Comparison of ENCODE assay signal across 12 cellular contexts in genomic region chr9:110148868-110149267, GRCh38. TPM values are rescaled to one million over a fixed set of nuclear protein-coding genes. Genes with fewer than 3 reads are reported as not detected.
DNase-seq lines count a peak whose midpoint lies in the region; ATAC-seq and TF ChIP-seq lines count a peak whose summit lies in the region.
"Had no signal": no experiment of that assay in that cellular context is flagged by ENCODE, and none has a peak within 500 bp of the region (broad histone marks: within the 10 kb centered on the region; RNA-seq: fewer than 3 reads in every experiment).

No MANE protein-coding gene starts in this region.

- peak overlapping the region; percentile 36 to 95 (median 87) for H3K27ac Mint-ChIP-seq in naive thymus-derived CD4-positive, alpha-beta T cell

- intact Hi-C loops in naive thymus-derived CD4-positive, alpha-beta T cell (cut with micrococcal nuclease), result loop anchor here in 1 of 2 donors (1.0 to 5.0 kb wide), 5 partner anchors 14 to 1217 kb away; partner anchors contain the start of genes ABITRAM and ELP1
- intact Hi-C loops in aorta (cut with DNase I), result no loop called here

- no peaks in the 10 kb centered on the region for H3K27me3 Mint-ChIP-seq in naive thymus-derived CD4-positive, alpha-beta T cell

- no peaks in the 10 kb centered on the region for H3K27me3 ChIP-seq in naive thymus-derived CD4-positive, alpha-beta T cell (ENCODE audit: control insufficient read depth in 2 of 2, insufficient read depth in 2 of 2, low read length in 2 of 2)
- H3K27me3 ChIP-seq in aorta (ENCODE audit: control insufficient read depth in 1 of 2, insufficient read depth in 2 of 2, low read length in 1 of 2), result no peaks in the 10 kb centered on the region
- H3K27me3 ChIP-seq: foreskin keratinocyte had no signal

- H3K9me3 Mint-ChIP-seq in naive thymus-derived CD4-positive, alpha-beta T cell, result peaks cover 0 to 8% (median 0%) of the 10 kb centered on the region in 11 donors

- ATAC-seq in HG02571 (IDR thresholded peaks at IDR 0.05; ENCODE audit: unreplicated experiment) (peak; percentile 3), aorta (ENCODE audit: low FRiP score) (no peak)
- no peak for ATAC-seq in naive thymus-derived CD4-positive, alpha-beta T cell
- ATAC-seq: foreskin keratinocyte had no signal

- TF ChIP-seq CTCF in AG09319 (IDR thresholded peaks at IDR 0.05; ENCODE audit: low read depth, low read length) (no peak), cardiac fibroblast (IDR thresholded peaks at IDR 0.05; ENCODE audit: low read depth, low read length) (no peak), GM20000 (IDR thresholded peaks at IDR 0.05; ENCODE audit: extremely low read depth, missing control alignments) (no peak)

- DNase-seq in AG09319 (ENCODE audit: extremely low read depth, low read depth) (peak; percentile 30), cardiac fibroblast (ENCODE audit: low read depth in 2 of 2) (peak; percentile 51 to 76), aorta (no peak), NCI-H2171 (lab: John Stamatoyannopoulos, UW) (no peak), GM20000 (ENCODE audit: low spot score) (no peak), hippocampal formation (lab: John Stamatoyannopoulos, UW) (no peak)
- no peak for DNase-seq in naive thymus-derived CD4-positive, alpha-beta T cell
- DNase-seq: activated gamma-delta T cell, foreskin keratinocyte, NCI-H1417 had no signal

- peaks cover 38 to 92% (median 55%) of the 10 kb centered on the region in 7 donors for H3K4me1 Mint-ChIP-seq in naive thymus-derived CD4-positive, alpha-beta T cell

- CTCF ChIA-PET in naive thymus-derived CD4-positive, alpha-beta T cell (lab: Charles Lee), result interaction anchor here (0.6 to 1.0 kb wide), 2 partner anchors 91 to 245 kb away, joined by 3 to 5 read pairs; no protein-coding TSS in a partner anchor

- H3K4me3 Mint-ChIP-seq in naive thymus-derived CD4-positive, alpha-beta T cell, result peak overlapping the region; percentile 31 to 94 (median 88)
- H3K4me3 Mint-ChIP-seq: nephron had no signal

- no peak overlapping the region for H3K4me3 ChIP-seq in cardiac fibroblast (replicated peaks in 1 of 2; ENCODE audit: low read depth in 2 of 2, low read length in 2 of 2)
- H3K4me3 ChIP-seq in naive thymus-derived CD4-positive, alpha-beta T cell (ENCODE audit: low read length), result peak overlapping the region; percentile 51
- H3K4me3 ChIP-seq in aorta (ENCODE audit: low read length in 2 of 2), result no peak overlapping the region

- peaks cover 0 to 37% (median 4%) of the 10 kb centered on the region in 5 donors for H3K36me3 Mint-ChIP-seq in naive thymus-derived CD4-positive, alpha-beta T cell

- H3K4me1 ChIP-seq in naive thymus-derived CD4-positive, alpha-beta T cell (ENCODE audit: control insufficient read depth in 2 of 2, insufficient read depth in 2 of 2, low read length in 2 of 2), result peaks cover 4 to 23% of the 10 kb centered on the region in 2 donors
- peaks cover 8 to 12% of the 10 kb centered on the region in 2 donors for H3K4me1 ChIP-seq in aorta (ENCODE audit: control insufficient read depth in 1 of 2, insufficient read depth in 2 of 2, low read length in 2 of 2)
- H3K4me1 ChIP-seq: foreskin keratinocyte had no signal

- POLR2A ChIA-PET in naive thymus-derived CD4-positive, alpha-beta T cell (lab: Charles Lee), result interaction anchor here (0.6 to 0.9 kb wide), 2 partner anchors 23 to 101 kb away, joined by 3 read pairs; no protein-coding TSS in a partner anchor

- peak overlapping the region; percentile 32 for H3K27ac ChIP-seq in naive thymus-derived CD4-positive, alpha-beta T cell (ENCODE audit: low read depth, low read length)
- peak overlapping the region in 1 of 2 donors; percentile 25 for H3K27ac ChIP-seq in aorta (ENCODE audit: low read depth in 1 of 2, low read length in 2 of 2)
- H3K27ac ChIP-seq: foreskin keratinocyte had no signal

- 4 to 5% methylated on average over 4 of the region's 4 CpGs for WGBS in aorta, 2 donors

- no peaks in the 10 kb centered on the region for H3K36me3 ChIP-seq in naive thymus-derived CD4-positive, alpha-beta T cell (ENCODE audit: control insufficient read depth in 2 of 3, insufficient read depth in 3 of 3, low read length in 3 of 3)
- H3K36me3 ChIP-seq in aorta (ENCODE audit: control insufficient read depth in 1 of 2, insufficient read depth in 2 of 2, low read length in 1 of 2), result no peaks in the 10 kb centered on the region

- no peaks in the 10 kb centered on the region for H3K9me3 ChIP-seq in naive thymus-derived CD4-positive, alpha-beta T cell (ENCODE audit: control insufficient read depth in 2 of 3, low read length in 3 of 3)
- peaks cover 2% of the 10 kb centered on the region for H3K9me3 ChIP-seq in aorta (ENCODE audit: control insufficient read depth, low read length)

RNA-seq across cellular contexts. Expression of gene C9orf152, which starts 59.1 kb away (rescaled TPM):
- not detected for total RNA-seq in naive thymus-derived CD4-positive, alpha-beta T cell
- polyA plus RNA-seq in naive thymus-derived CD4-positive, alpha-beta T cell, result not detected
- not detected for total RNA-seq in aorta
- 1 to 10 TPM in 1 of 2 donors, under 1 TPM in 1; 0.38 to 3.1 TPM for polyA plus RNA-seq in aorta
- total RNA-seq: foreskin keratinocyte had no signal
- polyA plus RNA-seq: foreskin keratinocyte had no signal

Comparison
In these comparisons a context has a peak if more than half of its experiments do, and no peak if none do; other contexts are left out.
1. DNase-seq: peak in AG09319 (single experiment) and cardiac fibroblast (2 of 2); none in naive thymus-derived CD4-positive, alpha-beta T cell (0 of 9), aorta (0 of 2), NCI-H2171 (single experiment), GM20000 (single experiment) and hippocampal formation (0 of 2).